ENCODE assay signal across 11 cellular contexts in genomic region chr17:1773000-1773714, GRCh38. TPM values are rescaled to one million over a fixed set of nuclear protein-coding genes. Genes with fewer than 3 reads are reported as not detected.
DNase-seq lines count a peak whose midpoint lies in the region; ATAC-seq and TF ChIP-seq lines count a peak whose summit lies in the region.
"Not testable (repeated sequence)": the region's sequence is repeated elsewhere in the genome, so short reads cannot be mapped to it uniquely, and the experiment has no call there.
"Had no signal": no experiment of that assay in that cellular context is flagged by ENCODE, and none has a peak within 500 bp of the region (broad histone marks: within the 10 kb centered on the region; RNA-seq: fewer than 3 reads in every experiment).

No MANE protein-coding gene starts in this region.

- H3K27me3 Mint-ChIP-seq in T-helper 2 cell treated with Interferon-gamma antibody and Interleukin-4, amounts not matched to agents 5 μg/mL and 100 μg/mL, for 36 hours (ENCODE audit: low read depth); naive thymus-derived CD8-positive, alpha-beta T cell: not testable (repeated sequence)

- DNase-seq in ELR (ENCODE audit: low read depth) (peak; percentile 57), amniotic epithelial cell (ENCODE audit: low read depth) (peak; percentile 88), uterus (peak in 1 of 2 donors; percentile 72)
- DNase-seq in T-helper 2 cell treated with Interferon-gamma antibody and Interleukin-4, amounts not matched to agents 5 μg/mL and 100 μg/mL, for 36 hours (ENCODE audit: low spot score); esophagus squamous epithelium (lab: John Stamatoyannopoulos, UW); hepatocyte (ENCODE audit: low spot score); naive thymus-derived CD8-positive, alpha-beta T cell; spleen: not testable (repeated sequence)

- not testable (repeated sequence) for ATAC-seq in naive thymus-derived CD8-positive, alpha-beta T cell

- peak overlapping the region; percentile 21 for H3K27ac Mint-ChIP-seq in T-helper 2 cell treated with Interferon-gamma antibody and Interleukin-4, amounts not matched to agents 5 μg/mL and 100 μg/mL, for 36 hours
- peak overlapping the region; percentile 16 to 86 (median 72) for H3K27ac Mint-ChIP-seq in naive thymus-derived CD8-positive, alpha-beta T cell

- H4K20me1 ChIP-seq in hepatocyte (ENCODE audit: insufficient read depth, poor library complexity, severe bottlenecking), result not testable (repeated sequence)

- H3K4me3 Mint-ChIP-seq in T-helper 2 cell treated with Interferon-gamma antibody and Interleukin-4, amounts not matched to agents 5 μg/mL and 100 μg/mL, for 36 hours; naive thymus-derived CD8-positive, alpha-beta T cell: not testable (repeated sequence)

- not testable (repeated sequence) for TF ChIP-seq POLR2A in esophagus squamous epithelium (IDR thresholded peaks at IDR 0.05); spleen (IDR thresholded peaks at IDR 0.05); uterus (IDR thresholded peaks at IDR 0.05)

- not testable (repeated sequence) for TF ChIP-seq CTCF in esophagus squamous epithelium (IDR thresholded peaks at IDR 0.05); hepatocyte (IDR thresholded peaks at IDR 0.05; ENCODE audit: poor library complexity); spleen (IDR thresholded peaks at IDR 0.05 in 8 of 11, conservative IDR thresholded peaks at IDR 0.05 in 3 of 11); uterus (IDR thresholded peaks at IDR 0.05)

- intact Hi-C loops in esophagus squamous epithelium (cut with DNase I); spleen (cut with DNase I; ENCODE audit: low total_unique reads); uterus (cut with DNase I; ENCODE audit: low total_unique reads): not testable (repeated sequence)

- H3K27me3 ChIP-seq in esophagus squamous epithelium; hepatocyte; spleen (replicated peaks in 1 of 7); uterus: not testable (repeated sequence)

- peaks cover 13% of the 10 kb centered on the region for H3K36me3 Mint-ChIP-seq in T-helper 2 cell treated with Interferon-gamma antibody and Interleukin-4, amounts not matched to agents 5 μg/mL and 100 μg/mL, for 36 hours (ENCODE audit: low read depth)
- peaks cover 0 to 27% (median 2%) of the 10 kb centered on the region in 3 donors for H3K36me3 Mint-ChIP-seq in naive thymus-derived CD8-positive, alpha-beta T cell

- peak overlapping the region; percentile 30 to 82 (median 62) for H3K27ac ChIP-seq in esophagus squamous epithelium
- peak overlapping the region; percentile 74 for H3K27ac ChIP-seq in hepatocyte
- H3K27ac ChIP-seq in spleen, result peak overlapping the region in 7 of 8 donors; percentile 1 to 93 (median 61)
- peak overlapping the region; percentile 26 to 68 for H3K27ac ChIP-seq in uterus

- H3K4me1 Mint-ChIP-seq in T-helper 2 cell treated with Interferon-gamma antibody and Interleukin-4, amounts not matched to agents 5 μg/mL and 100 μg/mL, for 36 hours (ENCODE audit: low read depth), result not testable (repeated sequence)
- peaks cover 10 to 26% (median 23%) of the 10 kb centered on the region in 4 donors for H3K4me1 Mint-ChIP-seq in naive thymus-derived CD8-positive, alpha-beta T cell

- not testable (repeated sequence) for H3K4me3 ChIP-seq in esophagus squamous epithelium, hepatocyte, spleen, uterus

- WGBS in esophagus squamous epithelium, 2 donors, result 48 to 55% methylated on average over 11 to 12 of the region's 12 CpGs
- WGBS in hepatocyte (ENCODE audit: low lambda C conversion rate, missing lambda C conversion rate), result 90% methylated on average over 12 of the region's 12 CpGs
- WGBS in spleen, 5 donors, result 79 to 85% (median 83%) methylated on average over 12 of the region's 12 CpGs

- POLR2A ChIA-PET in naive thymus-derived CD8-positive, alpha-beta T cell (lab: Charles Lee), result interaction anchor here (0.6 to 1.9 kb wide), 6 partner anchors 8 to 89 kb away, joined by 3 to 13 read pairs (median 4); partner anchors contain the start of gene WDR81

- not testable (repeated sequence) for H2AFZ ChIP-seq in hepatocyte

- H3K4me1 ChIP-seq in esophagus squamous epithelium (peaks cover 18 to 54% (median 35%) of the 10 kb centered on the region in 3 donors), hepatocyte (ENCODE audit: insufficient read depth) (peaks cover 16% of the 10 kb centered on the region), spleen (peaks cover 9 to 65% (median 28%) of the 10 kb centered on the region in 6 donors)
- not testable (repeated sequence) for H3K4me1 ChIP-seq in uterus

- not testable (repeated sequence) for H3K79me2 ChIP-seq in hepatocyte

- not testable (repeated sequence) for H3K4me2 ChIP-seq in hepatocyte

- peaks cover 0 to 42% (median 0%) of the 10 kb centered on the region in 3 donors for H3K36me3 ChIP-seq in esophagus squamous epithelium
- not testable (repeated sequence) for H3K36me3 ChIP-seq in hepatocyte (replicated peaks; ENCODE audit: insufficient read depth, low read depth); uterus
- peaks cover 0 to 73% (median 13%) of the 10 kb centered on the region in 6 donors for H3K36me3 ChIP-seq in spleen

- not testable (repeated sequence) for H3K9me2 ChIP-seq in hepatocyte (replicated peaks; ENCODE audit: insufficient read depth)

- H3K9me3 ChIP-seq in esophagus squamous epithelium; hepatocyte (ENCODE audit: low read depth); spleen; uterus: not testable (repeated sequence)

- H3K9me3 Mint-ChIP-seq in T-helper 2 cell treated with Interferon-gamma antibody and Interleukin-4, amounts not matched to agents 5 μg/mL and 100 μg/mL, for 36 hours; naive thymus-derived CD8-positive, alpha-beta T cell: not testable (repeated sequence)

RNA-seq across cellular contexts. Expression of gene SERPINF1, which starts 11.3 kb away (rescaled TPM):
- 100 to 1,000 TPM in 2 of 4 donors, 10 to 100 TPM in 2; 26.6 to 351 (median 80.6) TPM for total RNA-seq in esophagus squamous epithelium
- total RNA-seq in hepatocyte, result 1,201 and 1,404 TPM in 2 replicates
- polyA plus RNA-seq in hepatocyte, result 739 and 774 TPM in 2 replicates
- 10 to 100 TPM; 12.4 to 13.9 TPM for total RNA-seq in naive thymus-derived CD8-positive, alpha-beta T cell
- 10 to 100 TPM in 2 of 3 donors, 1 to 10 TPM in 1; 8.0 to 32.4 (median 21.7) TPM for polyA plus RNA-seq in naive thymus-derived CD8-positive, alpha-beta T cell
- total RNA-seq in spleen, result 100 to 1,000 TPM in 5 of 7 donors, 10 to 100 TPM in 2; 79.8 to 361 (median 192) TPM
- 100 to 1,000 TPM in 1 of 3 donors, 10 to 100 TPM in 2; 53.5 to 132 (median 99.5) TPM for polyA plus RNA-seq in spleen
- total RNA-seq in uterus, result 100 to 1,000 TPM; 217 to 567 (median 435) TPM
- total RNA-seq: activated naive CD4-positive, alpha-beta T cell treated with anti-CD3 and anti-CD28 coated beads for 36 hours; NCI-H460 had no signal

RNA-seq across cellular contexts. Expression of gene SERPINF2, which starts 30.5 kb away (rescaled TPM):
- total RNA-seq in esophagus squamous epithelium (1 to 10 TPM in 2 of 4 donors, under 1 TPM in 2; 0.22 to 7.1 (median 1.6) TPM), hepatocyte (127 and 140 TPM in 2 replicates), spleen (1 to 10 TPM; 1.6 to 7.9 (median 5.0) TPM), uterus (10 to 100 TPM in 2 of 4 donors, 1 to 10 TPM in 1, under 1 TPM in 1; 0.83 to 21.5 (median 10.0) TPM)
- polyA plus RNA-seq in hepatocyte (127 and 164 TPM in 2 replicates), spleen (1 to 10 TPM; 3.5 to 7.0 (median 4.9) TPM)
- 1 to 10 TPM in 1 of 2 experiments, under 1 TPM in 1; 0.85 to 1.5 TPM for total RNA-seq in naive thymus-derived CD8-positive, alpha-beta T cell
- polyA plus RNA-seq in naive thymus-derived CD8-positive, alpha-beta T cell, result under 1 TPM in 2 of 3 donors, not detected in 1; 0.10 to 0.25 TPM
- total RNA-seq: activated naive CD4-positive, alpha-beta T cell treated with anti-CD3 and anti-CD28 coated beads for 36 hours; NCI-H460; SJCRH30 had no signal

RNA-seq across cellular contexts. Expression of gene WDR81, which starts 48.7 kb away (rescaled TPM):
- total RNA-seq in esophagus squamous epithelium, result 10 to 100 TPM; 12.5 to 33.8 (median 21.1) TPM
- total RNA-seq in hepatocyte, result 16.9 and 24.4 TPM in 2 replicates
- polyA plus RNA-seq in hepatocyte, result 24.0 and 27.6 TPM in 2 replicates
- 10 to 100 TPM; 48.2 to 50.7 TPM for total RNA-seq in naive thymus-derived CD8-positive, alpha-beta T cell
- 10 to 100 TPM in 1 of 3 donors, 1 to 10 TPM in 2; 6.8 to 20.6 (median 9.2) TPM for polyA plus RNA-seq in naive thymus-derived CD8-positive, alpha-beta T cell
- 10 to 100 TPM; 38.2 to 74.7 (median 54.7) TPM for total RNA-seq in spleen
- 10 to 100 TPM; 16.2 to 41.3 (median 29.3) TPM for polyA plus RNA-seq in spleen
- total RNA-seq in uterus, result 10 to 100 TPM; 23.6 to 40.7 (median 29.9) TPM

RNA-seq across cellular contexts. Expression of gene SMYD4, which starts 56.5 kb away (rescaled TPM):
- total RNA-seq in esophagus squamous epithelium, result 1 to 10 TPM; 5.0 to 9.0 (median 6.5) TPM
- 8.7 and 11.4 TPM in 2 replicates for total RNA-seq in hepatocyte
- polyA plus RNA-seq in hepatocyte, result 8.5 and 9.5 TPM in 2 replicates
- 10 to 100 TPM; 35.7 to 41.4 TPM for total RNA-seq in naive thymus-derived CD8-positive, alpha-beta T cell
- polyA plus RNA-seq in naive thymus-derived CD8-positive, alpha-beta T cell, result 10 to 100 TPM; 10.8 to 16.9 (median 12.7) TPM
- 10 to 100 TPM; 17.2 to 28.1 (median 23.8) TPM for total RNA-seq in spleen
- polyA plus RNA-seq in spleen, result 1 to 10 TPM; 3.8 to 6.1 (median 4.7) TPM
- 100 to 1,000 TPM in 1 of 4 donors, 10 to 100 TPM in 3; 19.1 to 101 (median 30.5) TPM for total RNA-seq in uterus

RNA-seq across cellular contexts. Expression of gene RPA1, which starts 56.6 kb away (rescaled TPM):
- total RNA-seq in esophagus squamous epithelium (10 to 100 TPM; 16.3 to 29.8 (median 25.6) TPM), hepatocyte (15.2 and 17.6 TPM in 2 replicates), spleen (100 to 1,000 TPM in 1 of 7 donors, 10 to 100 TPM in 6; 25.2 to 101 (median 76.1) TPM), uterus (100 to 1,000 TPM in 1 of 4 donors, 10 to 100 TPM in 3; 15.9 to 108 (median 41.5) TPM)
- polyA plus RNA-seq in hepatocyte (32.4 and 33.6 TPM in 2 replicates), spleen (10 to 100 TPM; 20.7 to 29.5 (median 24.2) TPM)
- total RNA-seq in naive thymus-derived CD8-positive, alpha-beta T cell, result 100 to 1,000 TPM; 104 to 105 TPM
- 10 to 100 TPM; 79.4 to 89.7 (median 84.5) TPM for polyA plus RNA-seq in naive thymus-derived CD8-positive, alpha-beta T cell
